ENCODE assay signal across 24 cellular contexts in the genomic region with DNA sequence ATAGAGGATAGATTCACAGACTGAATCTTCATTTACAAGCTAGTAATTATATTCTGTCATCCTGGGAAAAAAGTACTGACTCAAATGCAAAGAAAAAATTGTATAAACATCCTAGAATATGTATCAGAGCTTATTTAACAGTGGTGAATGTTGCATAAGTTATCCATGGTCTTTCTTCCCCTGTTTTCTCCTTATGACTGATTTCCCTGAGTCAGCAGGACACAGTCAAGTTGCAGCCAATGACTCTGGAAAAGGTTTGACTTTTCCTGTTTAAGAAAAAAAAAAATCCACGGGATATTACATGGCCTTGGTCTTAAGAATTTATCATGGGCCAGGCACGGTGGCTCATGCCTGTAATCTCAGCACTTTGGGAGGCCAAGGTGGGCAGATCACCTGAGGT.
"Had no signal": no experiment of that assay in that cellular context is flagged by ENCODE, and none has a peak within 500 bp of the region (broad histone marks: within the 10 kb centered on the region; RNA-seq: fewer than 3 reads in every experiment).

No MANE protein-coding gene starts in this region.

- H3K27ac ChIP-seq: coronary artery, epithelial cell of prostate, hepatocyte, pancreas, testis, tibial artery had no signal

- H3K27ac Mint-ChIP-seq: effector memory CD8-positive, alpha-beta T cell; memory B cell; natural killer cell; stimulated activated naive CD8-positive, alpha-beta T cell treated with anti-CD3 and anti-CD28 coated beads, Interleukin-15, amount 100 ng/mL, for 72 hours; type B pancreatic cell had no signal

- H2AFZ ChIP-seq: hepatocyte had no signal

- H3K4me1 Mint-ChIP-seq: memory B cell, natural killer cell had no signal

- H3K36me3 Mint-ChIP-seq: memory B cell, natural killer cell, type B pancreatic cell had no signal

- H3K27me3 Mint-ChIP-seq: memory B cell; stimulated activated naive CD8-positive, alpha-beta T cell treated with anti-CD3 and anti-CD28 coated beads, Interleukin-15, amount 100 ng/mL, for 72 hours; type B pancreatic cell had no signal

- H3K4me3 Mint-ChIP-seq: effector memory CD8-positive, alpha-beta T cell; memory B cell; natural killer cell; stimulated activated naive CD8-positive, alpha-beta T cell treated with anti-CD3 and anti-CD28 coated beads, Interleukin-15, amount 100 ng/mL, for 72 hours; type B pancreatic cell had no signal

- H3K4me3 ChIP-seq: coronary artery, hepatocyte, lung, pancreas, smooth muscle cell, testis, tibial artery had no signal

- DNase-seq: effector memory CD8-positive, alpha-beta T cell; head of caudate nucleus; kidney; natural killer cell; occipital lobe; pancreas; stimulated activated CD4-positive, alpha-beta T cell treated with anti-CD3 and anti-CD28 coated beads, Interleukin-12 subunit alpha, Interleukin-12 subunit beta, amount 100 ng/mL, for 4 hours; stimulated activated CD4-positive, alpha-beta T cell treated with anti-CD3 and anti-CD28 coated beads, Interleukin-1b, Interleukin-23, amount 100 ng/mL, for 48 hours; stimulated activated CD4-positive, alpha-beta T cell treated with anti-CD3 and anti-CD28 coated beads, Interleukin-4, amount 100 ng/mL, for 1 hour; stimulated activated CD8-positive, alpha-beta memory T cell treated with anti-CD3 and anti-CD28 coated beads, Interleukin-4, amount 100 ng/mL, for 48 hours; stimulated activated naive CD4-positive, alpha-beta T cell; stimulated activated naive CD8-positive, alpha-beta T cell treated with anti-CD3 and anti-CD28 coated beads, Interleukin-15, amount 100 ng/mL, for 72 hours; testis; tibial artery had no signal

- ATAC-seq: effector memory CD8-positive, alpha-beta T cell; esophagus mucosa; left lobe of liver; natural killer cell; pancreas; sciatic nerve; stimulated activated naive CD8-positive, alpha-beta T cell treated with anti-CD3 and anti-CD28 coated beads, Interleukin-15, amount 100 ng/mL, for 72 hours had no signal

- H3K9me3 ChIP-seq: pancreas, testis, tibial artery had no signal

- H3K4me2 ChIP-seq: hepatocyte, smooth muscle cell had no signal

- H3K4me1 ChIP-seq: pancreas, testis, tibial artery had no signal

- H3K36me3 ChIP-seq: pancreas, tibial artery had no signal

- H3K27me3 ChIP-seq: hepatocyte, pancreas, testis, tibial artery had no signal

- H3K9me3 Mint-ChIP-seq: effector memory CD8-positive, alpha-beta T cell; memory B cell; stimulated activated naive CD8-positive, alpha-beta T cell treated with anti-CD3 and anti-CD28 coated beads, Interleukin-15, amount 100 ng/mL, for 72 hours had no signal
